ENCODE assay signal across 11 cellular contexts in the genomic region with DNA sequence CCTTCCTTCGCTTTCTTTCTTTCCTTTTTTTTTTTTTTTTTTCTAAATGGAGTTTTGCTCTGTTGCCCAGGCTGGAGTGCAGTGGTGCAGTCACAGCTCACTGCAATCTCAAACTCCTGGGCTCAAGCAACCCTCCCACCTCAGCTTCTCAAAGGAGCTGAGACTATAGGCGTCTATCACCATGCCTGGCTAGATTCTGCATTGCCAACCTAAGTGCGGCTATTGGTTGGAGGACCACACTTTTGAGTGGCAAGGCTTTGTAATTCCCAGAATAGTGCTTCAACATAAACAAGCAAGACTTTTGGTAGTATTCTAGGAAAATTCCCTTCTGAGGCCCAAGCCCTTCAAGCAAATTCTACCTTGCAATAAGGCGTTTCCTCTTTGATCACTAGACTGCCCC.
DNase-seq lines count a peak whose midpoint lies in the region; ATAC-seq and TF ChIP-seq lines count a peak whose summit lies in the region.
"Had no signal": no experiment of that assay in that cellular context is flagged by ENCODE, and none has a peak within 500 bp of the region (broad histone marks: within the 10 kb centered on the region; RNA-seq: fewer than 3 reads in every experiment).

No MANE protein-coding gene starts in this region.

- H3K27ac ChIP-seq in Karpas-422 (ENCODE audit: low read length) (peak overlapping the region; percentile 84), body of pancreas (peak overlapping the region in 3 of 4 donors; percentile 1 to 60 (median 59)), neural progenitor cell (no peak overlapping the region), GM23248 (no peak overlapping the region)
- no peak overlapping the region for H3K27ac ChIP-seq in CD4-positive, alpha-beta memory T cell (ENCODE audit: low read depth, low read length)

- DNase-seq in NCI-H1417 (lab: John Stamatoyannopoulos, UW): peak in 2 of 3 experiments; percentile 14 to 77
- DNase-seq in NCI-H1417 treated with DMSO at 0.1 percent for 48 hours (lab: John Stamatoyannopoulos, UW): no peak
- peak; percentile 71 for DNase-seq in Karpas-422
- DNase-seq in body of pancreas: no peak
- no peak for DNase-seq in neural progenitor cell (ENCODE audit: low spot score)
- no peak for DNase-seq in osteocyte (ENCODE audit: extremely low spot score, unreplicated experiment)
- no peak for DNase-seq in CD4-positive, alpha-beta memory T cell
- no peak for DNase-seq in GM23248
- DNase-seq: 8988T; activated CD4-positive, CD25-positive, alpha-beta regulatory T cell treated with anti-CD3 and anti-CD28 coated beads, Interleukin-2, amount 50 U/mL, for 72 hours; activated gamma-delta T cell treated with Interleukin-2 at 50 U/mL for 16 hours had no signal

- H3K4me3 Mint-ChIP-seq in neural progenitor cell: no peak overlapping the region
- H3K4me3 Mint-ChIP-seq in osteocyte (ENCODE audit: unreplicated experiment): no peak overlapping the region
- peak overlapping the region in 2 of 8 donors; percentile 13 to 51 for H3K4me3 Mint-ChIP-seq in CD4-positive, alpha-beta memory T cell

- H4K20me1 ChIP-seq in Karpas-422 (ENCODE audit: insufficient read depth, low read depth, low read length): no peaks in the 10 kb centered on the region
- H4K20me1 ChIP-seq in neural progenitor cell (ENCODE audit: low read depth): no peaks in the 10 kb centered on the region
- no peaks in the 10 kb centered on the region for H4K20me1 ChIP-seq in GM23248 (ENCODE audit: insufficient read depth)

- H3F3A ChIP-seq in neural progenitor cell (ENCODE audit: low read depth) (no peaks in the 10 kb centered on the region), GM23248 (ENCODE audit: insufficient read depth) (peaks cover 13% of the 10 kb centered on the region; the same call in 1 of the 2 replicates)

- TF ChIP-seq CTCF in body of pancreas (IDR thresholded peaks at IDR 0.05) (no peak), neural progenitor cell (IDR thresholded peaks at IDR 0.05) (no peak), osteocyte (IDR thresholded peaks at IDR 0.05) (no peak)

- intact Hi-C loops in body of pancreas (cut with DNase I): loop anchor here (10.0 kb wide), 1 partner anchor 104 kb away; a partner anchor contains a TSS
- intact Hi-C loops in CD4-positive, alpha-beta memory T cell (cut with micrococcal nuclease): no loop called here

- POLR2A ChIA-PET in CD4-positive, alpha-beta memory T cell (lab: Charles Lee; ENCODE audit: partially characterized antibody): interaction anchor here (0.9 to 4.2 kb wide), 4 partner anchors 106 to 128 kb away, joined by 3 to 23 read pairs (median 12); no protein-coding TSS in a partner anchor

- H3K9me3 Mint-ChIP-seq in neural progenitor cell (no peaks in the 10 kb centered on the region), osteocyte (ENCODE audit: unreplicated experiment) (no peaks in the 10 kb centered on the region)
- no peaks in the 10 kb centered on the region for H3K9me3 Mint-ChIP-seq in CD4-positive, alpha-beta memory T cell

- H3K4me1 ChIP-seq in Karpas-422 (ENCODE audit: low read length): peaks cover 53% of the 10 kb centered on the region
- H3K4me1 ChIP-seq in body of pancreas: peaks cover 21% of the 10 kb centered on the region
- H3K4me1 ChIP-seq in neural progenitor cell: peaks cover 20% of the 10 kb centered on the region
- H3K4me1 ChIP-seq in CD4-positive, alpha-beta memory T cell (ENCODE audit: insufficient read depth, low read length): peaks cover 20% of the 10 kb centered on the region
- H3K4me1 ChIP-seq in GM23248 (ENCODE audit: insufficient read depth): peaks cover 29% of the 10 kb centered on the region

- H3K36me3 Mint-ChIP-seq in neural progenitor cell (no peaks in the 10 kb centered on the region), osteocyte (ENCODE audit: unreplicated experiment) (no peaks in the 10 kb centered on the region)
- no peaks in the 10 kb centered on the region for H3K36me3 Mint-ChIP-seq in CD4-positive, alpha-beta memory T cell

- H3K27me3 ChIP-seq in Karpas-422 (ENCODE audit: low read length) (no peaks in the 10 kb centered on the region), body of pancreas (no peaks in the 10 kb centered on the region), neural progenitor cell (no peaks in the 10 kb centered on the region), GM23248 (replicated peaks; ENCODE audit: insufficient read depth) (no peaks in the 10 kb centered on the region)
- H3K27me3 ChIP-seq in CD4-positive, alpha-beta memory T cell (ENCODE audit: insufficient read depth, low read length): no peaks in the 10 kb centered on the region

- 92 to 93% methylated on average over 4 of the region's 4 CpGs for WGBS in body of pancreas, 2 donors
- 88 to 89% methylated on average over 4 of the region's 4 CpGs for WGBS in GM23248 (ENCODE audit: low coverage in 1 of 2, low lambda C conversion rate in 2 of 2, missing lambda C conversion rate in 2 of 2), 2 experiments

- H3K4me3 ChIP-seq in Karpas-422 (ENCODE audit: low read length) (peak overlapping the region; percentile 48; the same call in 1 of the 2 replicates), body of pancreas (no peak overlapping the region), neural progenitor cell (no peak overlapping the region), GM23248 (no peak overlapping the region)
- no peak overlapping the region for H3K4me3 ChIP-seq in CD4-positive, alpha-beta memory T cell (ENCODE audit: low read length in 2 of 2)

- TF ChIP-seq POLR2A in body of pancreas (IDR thresholded peaks at IDR 0.05): no peak

- CTCF ChIA-PET in CD4-positive, alpha-beta memory T cell (lab: Charles Lee; ENCODE audit: partially characterized antibody): interaction anchor here (1.0 to 24.3 kb wide), 9 partner anchors 10 to 137 kb away, joined by 3 to 500 read pairs (median 4); no protein-coding TSS in a partner anchor

- no peaks in the 10 kb centered on the region for H3K9me3 ChIP-seq in Karpas-422 (ENCODE audit: low read length)
- H3K9me3 ChIP-seq in body of pancreas: no peaks in the 10 kb centered on the region
- H3K9me3 ChIP-seq in neural progenitor cell (ENCODE audit: low read depth): no peaks in the 10 kb centered on the region
- H3K9me3 ChIP-seq in CD4-positive, alpha-beta memory T cell (ENCODE audit: control insufficient read depth in 1 of 2, low read length in 2 of 2): no peaks in the 10 kb centered on the region
- H3K9me3 ChIP-seq in GM23248 (ENCODE audit: low read depth): no peaks in the 10 kb centered on the region

- ATAC-seq in body of pancreas: no peak

- H3K9me2 ChIP-seq in Karpas-422 (replicated peaks; ENCODE audit: insufficient read depth, low read length) (no peaks in the 10 kb centered on the region), GM23248 (ENCODE audit: insufficient read depth) (no peaks in the 10 kb centered on the region)

- no peak overlapping the region for H2AFZ ChIP-seq in Karpas-422 (ENCODE audit: low read length)
- H2AFZ ChIP-seq in neural progenitor cell (replicated peaks): peak overlapping the region; percentile 75
- H2AFZ ChIP-seq in GM23248: no peak overlapping the region

- no peaks in the 10 kb centered on the region for H3K36me3 ChIP-seq in Karpas-422 (ENCODE audit: insufficient read depth, low read length)
- no peaks in the 10 kb centered on the region for H3K36me3 ChIP-seq in body of pancreas (replicated peaks in 1 of 2; ENCODE audit: insufficient read depth in 1 of 2, low read depth in 2 of 2)
- no peaks in the 10 kb centered on the region for H3K36me3 ChIP-seq in neural progenitor cell
- H3K36me3 ChIP-seq in CD4-positive, alpha-beta memory T cell (ENCODE audit: insufficient read depth, low read length): no peaks in the 10 kb centered on the region
- no peaks in the 10 kb centered on the region for H3K36me3 ChIP-seq in GM23248 (ENCODE audit: low read depth)

- H3K4me1 Mint-ChIP-seq in neural progenitor cell: peaks cover 21% of the 10 kb centered on the region
- H3K4me1 Mint-ChIP-seq in osteocyte (ENCODE audit: unreplicated experiment): peaks cover 22% of the 10 kb centered on the region
- peaks cover 11 to 26% (median 21%) of the 10 kb centered on the region in 4 donors for H3K4me1 Mint-ChIP-seq in CD4-positive, alpha-beta memory T cell

- H3K9ac ChIP-seq in Karpas-422 (ENCODE audit: low read length) (peak overlapping the region; percentile 31; the same call in 1 of the 2 replicates), neural progenitor cell (no peak overlapping the region), GM23248 (no peak overlapping the region)

- H3K27me3 Mint-ChIP-seq in neural progenitor cell (ENCODE audit: insufficient read depth, low read depth) (no peaks in the 10 kb centered on the region), osteocyte (ENCODE audit: unreplicated experiment) (no peaks in the 10 kb centered on the region)
- peaks cover 2 to 4% of the 10 kb centered on the region in 2 donors for H3K27me3 Mint-ChIP-seq in CD4-positive, alpha-beta memory T cell

- in situ Hi-C loops in GM23248 (cut with MboI): loop anchor here (5.0 kb wide), 1 partner anchor 117 kb away; no protein-coding TSS in a partner anchor

- H3K27ac Mint-ChIP-seq in neural progenitor cell (no peak overlapping the region), osteocyte (ENCODE audit: unreplicated experiment) (no peak overlapping the region)
- H3K27ac Mint-ChIP-seq in CD4-positive, alpha-beta memory T cell: peak overlapping the region in 3 of 7 donors; percentile 17 to 66 (median 37)

- H3K4me2 ChIP-seq in Karpas-422 (ENCODE audit: low read depth, low read length, poor library complexity, severe bottlenecking) (peak overlapping the region; percentile 76), neural progenitor cell (no peak overlapping the region), GM23248 (ENCODE audit: unreplicated experiment) (no peak overlapping the region)

- H3K79me2 ChIP-seq in Karpas-422 (ENCODE audit: low read length): no peaks in the 10 kb centered on the region
- no peaks in the 10 kb centered on the region for H3K79me2 ChIP-seq in neural progenitor cell (ENCODE audit: low read depth)
- no peaks in the 10 kb centered on the region for H3K79me2 ChIP-seq in GM23248 (ENCODE audit: insufficient read depth)

Comparison
In these comparisons a context has a peak if more than half of its experiments do, and no peak if none do; other contexts are left out.
1. DNase-seq: peak in NCI-H1417 (2 of 3) and Karpas-422 (single experiment); none in NCI-H1417 treated with DMSO at 0.1 percent for 48 hours (single experiment), body of pancreas (0 of 4), neural progenitor cell (single experiment), osteocyte (single experiment), CD4-positive, alpha-beta memory T cell (0 of 5) and GM23248 (single experiment).
2. H3K27ac ChIP-seq: peak in Karpas-422 (single experiment) and body of pancreas (3 of 4); none in neural progenitor cell (single experiment), CD4-positive, alpha-beta memory T cell (single experiment) and GM23248 (single experiment).